In genomic region chr10:79139124-79139835, GRCh38 we compare ENCODE assay signal across 9 cellular contexts.
DNase-seq lines count a peak whose midpoint lies in the region; ATAC-seq, FAIRE-seq and TF ChIP-seq lines count a peak whose summit lies in the region.
"Had no signal": no experiment of that assay in that cellular context is flagged by ENCODE, and none has a peak within 500 bp of the region (broad histone marks: within the 10 kb centered on the region; RNA-seq: fewer than 3 reads in every experiment).

No MANE protein-coding gene starts in this region.

- no peak overlapping the region for H2BK120ac ChIP-seq in H1 (replicated peaks; ENCODE audit: low read depth, low read length)

- TF ChIP-seq CTCF in SK-N-SH (IDR thresholded peaks at IDR 0.05) (no peak), H1 (IDR thresholded peaks at IDR 0.05; ENCODE audit: control extremely low read depth in 1 of 3, insufficient read depth in 1 of 3, low read depth in 1 of 3, low read length in 3 of 3) (no peak), type B pancreatic cell (conservative IDR thresholded peaks at IDR 0.05) (no peak)

- no peak overlapping the region for H3K9ac ChIP-seq in SK-N-SH
- no peak overlapping the region for H3K9ac ChIP-seq in H1 (replicated peaks in 1 of 4; ENCODE audit: extremely low read depth in 1 of 4, low read depth in 3 of 4, low read length in 3 of 4)

- TF ChIP-seq RAD21 in SK-N-SH (IDR thresholded peaks at IDR 0.05; ENCODE audit: low read length) (no peak), H1 (IDR thresholded peaks at IDR 0.05 in 1 of 2, conservative IDR thresholded peaks at IDR 0.05 in 1 of 2; ENCODE audit: low read depth in 2 of 2, low read length in 2 of 2) (no peak)

- FAIRE-seq in H1 (lab: Jason Lieb, UNC), result no peak

- no peaks in the 10 kb centered on the region for H3K9me2 ChIP-seq in SK-N-SH

- H3K18ac ChIP-seq in H1 (ENCODE audit: extremely low read depth, low read length), result no peak overlapping the region

- 0 out of 2 replicates have a peak overlapping the region, but pooled peaks have one; percentile 24 for H2AK5ac ChIP-seq in H1 (ENCODE audit: low read depth, low read length)

- TF ChIP-seq POLR2A in H1 (IDR thresholded peaks at IDR 0.05; ENCODE audit: control extremely low read depth in 1 of 2, low read depth in 2 of 2, low read length in 2 of 2), result no peak

- no peak overlapping the region for H2BK5ac ChIP-seq in H1 (ENCODE audit: low read depth, low read length)

- no peak overlapping the region for H3K14ac ChIP-seq in H1 (ENCODE audit: insufficient read length)

- H3K36me3 ChIP-seq in SK-N-SH (replicated peaks in 1 of 2; ENCODE audit: control insufficient read depth in 1 of 2, insufficient read depth in 2 of 2, low read length in 1 of 2) (peaks cover 11 to 20% of the 10 kb centered on the region in 2 experiments), H1 (ENCODE audit: control insufficient read depth in 2 of 4, insufficient read depth in 4 of 4, low read length in 3 of 4) (peaks cover 0 to 16% (median 4%) of the 10 kb centered on the region in 4 experiments; a peak in 4 of 8 replicates)

- no peaks in the 10 kb centered on the region for H3K27me3 Mint-ChIP-seq in type B pancreatic cell

- peaks cover 26% of the 10 kb centered on the region for H3K79me1 ChIP-seq in H1 (ENCODE audit: low read depth, low read length)

- H3K4me3 ChIP-seq in SK-N-SH (ENCODE audit: low read depth in 2 of 2, low read length in 1 of 2) (no peak overlapping the region), H1 (ENCODE audit: extremely low read depth in 1 of 4, insufficient read depth in 2 of 4, low read depth in 3 of 4, low read length in 4 of 4) (no peak overlapping the region)

- no peak overlapping the region for H3K56ac ChIP-seq in H1 (replicated peaks; ENCODE audit: insufficient read length, low read depth, low read length)

- peaks cover 25% of the 10 kb centered on the region for H4K20me1 ChIP-seq in SK-N-SH (ENCODE audit: insufficient read depth)
- H4K20me1 ChIP-seq in H1 (replicated peaks in 1 of 2; ENCODE audit: control insufficient read depth in 1 of 2, insufficient read depth in 2 of 2, low read length in 2 of 2), result peaks cover 0 to 12% of the 10 kb centered on the region in 2 experiments

- H3K9me3 ChIP-seq in SK-N-SH, result no peaks in the 10 kb centered on the region
- H3K9me3 ChIP-seq in H1 (ENCODE audit: insufficient read depth in 2 of 2, low read depth in 1 of 2, low read length in 1 of 2), result no peaks in the 10 kb centered on the region

- no peak for ATAC-seq in SK-N-SH treated with all-trans-retinoic acid at 6 μM for 48 hours
- ATAC-seq in HG03095 (IDR thresholded peaks at IDR 0.05; ENCODE audit: unreplicated experiment), result no peak

- no peaks in the 10 kb centered on the region for H3K27me3 ChIP-seq in SK-N-SH (ENCODE audit: insufficient read depth)
- no peaks in the 10 kb centered on the region for H3K27me3 ChIP-seq in H1 (replicated peaks in 1 of 4; ENCODE audit: control insufficient read depth in 3 of 4, extremely low read depth in 1 of 4, insufficient read depth in 3 of 4, low read length in 3 of 4)

- CTCF ChIA-PET in SK-N-SH (lab: Yijun Ruan, JAX) (interaction anchor here (0.5 to 2.6 kb wide), 4 partner anchors 13 to 57 kb away, joined by 3 to 16 read pairs (median 3); no protein-coding TSS in a partner anchor), H1 (lab: Charles Lee; ENCODE audit: partially characterized antibody) (interaction anchor here (0.6 to 1.3 kb wide), 7 partner anchors 9 to 59 kb away, joined by 3 to 8 read pairs (median 3); no protein-coding TSS in a partner anchor)

- no peaks in the 10 kb centered on the region for H3K9me3 Mint-ChIP-seq in type B pancreatic cell

- peaks cover 27 to 58% of the 10 kb centered on the region in 2 experiments; a peak in 3 of 4 replicates for H3K4me1 ChIP-seq in SK-N-SH (ENCODE audit: control insufficient read depth in 1 of 2, insufficient read depth in 2 of 2, low read depth in 1 of 2, low read length in 1 of 2)
- peaks cover 0 to 38% (median 17%) of the 10 kb centered on the region in 4 experiments; a peak in 6 of 7 replicates for H3K4me1 ChIP-seq in H1 (replicated peaks in 1 of 4; ENCODE audit: control insufficient read depth in 3 of 4, insufficient read depth in 4 of 4, low read length in 3 of 4)

- no peak overlapping the region for H2AFZ ChIP-seq in SK-N-SH (ENCODE audit: low read depth)
- no peak overlapping the region for H2AFZ ChIP-seq in H1 (ENCODE audit: low read length)

- peak overlapping the region; percentile 59 for H3K4me3 Mint-ChIP-seq in type B pancreatic cell

- POLR2A ChIA-PET in SK-N-SH (lab: Yijun Ruan, JAX) (no interaction called here), H1 (lab: Charles Lee; ENCODE audit: partially characterized antibody) (interaction anchor here (1.5 to 2.1 kb wide), 2 partner anchors 9 to 12 kb away, joined by 3 to 9 read pairs; no protein-coding TSS in a partner anchor)

- WGBS in SK-N-SH (ENCODE audit: low lambda C conversion rate), result 85% methylated on average over 24 of the region's 26 CpGs
- WGBS in H1 (ENCODE audit: extremely low coverage in 1 of 2, insufficient coverage in 1 of 2, insufficient read length in 1 of 2, insufficient replicate concordance in 2 of 2, low coverage in 1 of 2, low lambda C conversion rate in 2 of 2, missing lambda C conversion rate in 1 of 2), 2 experiments, result 88% methylated on average over 26 of the region's 26 CpGs; no CpG with 5 or more reads in 1 of the 2 experiments

- no peak overlapping the region for H4K91ac ChIP-seq in H1 (replicated peaks; ENCODE audit: insufficient read length, low read length)

- peaks cover 10% of the 10 kb centered on the region for H3F3A ChIP-seq in SK-N-SH (replicated peaks; ENCODE audit: insufficient read depth)

- peaks cover 85% of the 10 kb centered on the region for H3K79me2 ChIP-seq in SK-N-SH (ENCODE audit: insufficient read depth)
- H3K79me2 ChIP-seq in H1 (ENCODE audit: control insufficient read depth in 1 of 2, insufficient read depth in 2 of 2, low read length in 2 of 2), result peaks cover 0 to 15% of the 10 kb centered on the region in 2 experiments; a peak in 2 of 4 replicates

- peaks cover 3% of the 10 kb centered on the region for H3K23me2 ChIP-seq in H1 (ENCODE audit: low read depth, low read length)

- no peak overlapping the region for H4K8ac ChIP-seq in H1 (ENCODE audit: extremely low read depth, insufficient read depth, low read length)

- H3K4me2 ChIP-seq in SK-N-SH, result no peak overlapping the region
- no peak overlapping the region for H3K4me2 ChIP-seq in H1 (ENCODE audit: insufficient read depth in 1 of 2, low read depth in 2 of 2, low read length in 2 of 2)

- no peak for DNase-seq in SK-N-SH
- no peak for DNase-seq in H1 (ENCODE audit: low read depth in 1 of 2, low spot score in 2 of 2)
- DNase-seq in mucosa of gallbladder (ENCODE audit: low spot score), result peak; percentile 51
- no peak for DNase-seq in type B pancreatic cell (ENCODE audit: extremely low spot score, unreplicated experiment)
- no peak for DNase-seq in GM03348 (ENCODE audit: low spot score)
- DNase-seq in DMS79 (lab: John Stamatoyannopoulos, UW), result no peak
- DNase-seq: NCI-H510A had no signal

- no peak overlapping the region for H2BK20ac ChIP-seq in H1 (ENCODE audit: low read length)

- peak overlapping the region; percentile 2 to 58; a peak in 3 of 4 replicates for H3K27ac ChIP-seq in SK-N-SH (ENCODE audit: low read depth in 2 of 2, low read length in 1 of 2)
- no peak overlapping the region for H3K27ac ChIP-seq in H1 (ENCODE audit: low read depth, low read length)

- no peak overlapping the region for H3K23ac ChIP-seq in H1 (ENCODE audit: insufficient read length)

- H3K27ac Mint-ChIP-seq in type B pancreatic cell, result peak overlapping the region; percentile 61

- peaks cover 57% of the 10 kb centered on the region for H3K4me1 Mint-ChIP-seq in type B pancreatic cell (ENCODE audit: unreplicated experiment)

- no peak overlapping the region for H2BK15ac ChIP-seq in H1 (ENCODE audit: low read length)

- H4K5ac ChIP-seq in H1 (ENCODE audit: insufficient read length, low read depth, low read length), result no peak overlapping the region

- TF ChIP-seq EP300 in SK-N-SH (IDR thresholded peaks at IDR 0.05; ENCODE audit: borderline replicate concordance in 1 of 2, low read depth in 1 of 2, low read length in 1 of 2) (no peak), H1 (IDR thresholded peaks at IDR 0.05; ENCODE audit: borderline replicate concordance in 1 of 2, low read depth in 2 of 2, low read length in 2 of 2) (no peak)

- no peak overlapping the region for H2BK12ac ChIP-seq in H1 (ENCODE audit: low read depth, low read length)

- peaks cover 28% of the 10 kb centered on the region for H3K36me3 Mint-ChIP-seq in type B pancreatic cell

- no peak overlapping the region for H3K4ac ChIP-seq in H1 (replicated peaks; ENCODE audit: insufficient read length, low read depth, low read length)

TF ChIP-seq in SK-N-SH, 30 proteins besides CTCF, POLR2A, EP300 and RAD21 (continues in another document):
- no peak for TF ChIP-seq TEAD4 (IDR thresholded peaks at IDR 0.05; ENCODE audit: borderline replicate concordance, insufficient read depth)

TF ChIP-seq in SK-N-SH treated with all-trans-retinoic acid at 6 μM for 48 hours, 23 proteins besides CTCF, POLR2A, EP300 and RAD21 (continues in another document):
- TF ChIP-seq ISL1 (CRISPR knock-in tag; IDR thresholded peaks at IDR 0.05), result no peak

TF ChIP-seq in H1, 55 proteins besides CTCF, POLR2A, EP300 and RAD21:
- no peak for TF ChIP-seq RFX5 (IDR thresholded peaks at IDR 0.05; ENCODE audit: borderline replicate concordance, low read depth, low read length)
- TF ChIP-seq KDM1A (IDR thresholded peaks at IDR 0.05; ENCODE audit: borderline replicate concordance, low read length), result no peak
- TF ChIP-seq YY1 (IDR thresholded peaks at IDR 0.05; ENCODE audit: low read depth, low read length), result no peak
- no peak for TF ChIP-seq SP1 (IDR thresholded peaks at IDR 0.05; ENCODE audit: low read depth, low read length)
- no peak for TF ChIP-seq FOSL1 (IDR thresholded peaks at IDR 0.05; ENCODE audit: insufficient read depth, low read depth, low read length)
